Comparison of ENCODE assay signal across 7 cellular contexts in the genomic region with DNA sequence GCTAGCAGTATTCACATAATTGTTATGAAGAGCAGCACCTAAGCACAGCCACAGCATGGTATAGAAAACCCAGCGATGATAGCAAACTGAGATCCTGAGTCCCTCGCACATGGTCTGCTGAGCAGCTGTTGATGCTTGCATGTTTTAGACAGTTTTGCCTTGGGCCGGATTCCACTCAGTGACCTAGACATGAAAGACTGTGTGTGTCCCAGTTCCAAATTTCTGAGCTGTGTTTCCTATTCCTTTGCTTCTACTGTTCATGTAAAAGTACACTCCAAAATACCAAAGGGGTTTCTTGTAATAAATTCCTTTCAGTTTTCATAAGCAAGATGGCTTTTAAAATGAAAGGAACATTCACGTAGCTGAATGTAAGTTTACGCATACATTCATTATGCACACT. TPM values are rescaled to one million over a fixed set of nuclear protein-coding genes. Genes with fewer than 3 reads are reported as not detected.
"Had no signal": no experiment of that assay in that cellular context is flagged by ENCODE, and none has a peak within 500 bp of the region (broad histone marks: within the 10 kb centered on the region; RNA-seq: fewer than 3 reads in every experiment).

No MANE protein-coding gene starts in this region.

- DNase-seq: IMR-90, KBM-7, KG1 had no signal

- H3K4me3 ChIP-seq: K562 had no signal

- ATAC-seq: HepG2, K562 had no signal

- H3K27ac ChIP-seq: HL-60 had no signal

RNA-seq across cellular contexts. Expression of a gene that starts 38.5 kb away (rescaled TPM):
- total RNA-seq: K562 had no signal
- polyA plus RNA-seq: IgD-negative memory B cell, K562 had no signal
